ENCODE assay signal across 31 cellular contexts in the genomic region with DNA sequence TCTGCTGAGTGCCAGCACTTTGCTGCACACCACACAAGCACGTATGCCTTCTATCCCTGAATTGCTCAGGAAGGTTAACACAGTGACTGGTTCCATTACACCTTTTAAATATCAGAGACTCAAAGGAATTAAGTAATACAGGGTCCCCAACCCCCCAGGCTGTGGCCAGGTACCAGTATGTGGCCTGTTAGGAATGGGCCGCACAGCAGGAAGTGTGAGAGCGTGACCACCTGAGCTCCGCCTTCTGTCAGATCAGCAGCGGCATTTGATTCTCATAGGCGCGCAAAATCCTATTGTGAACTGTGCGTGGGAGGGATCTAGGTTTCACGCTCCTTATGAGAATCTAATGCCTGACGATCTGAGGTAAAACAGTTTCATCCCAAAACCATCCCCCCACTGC.
"Had no signal": no experiment of that assay in that cellular context is flagged by ENCODE, and none has a peak within 500 bp of the region (broad histone marks: within the 10 kb centered on the region; RNA-seq: fewer than 3 reads in every experiment).

No MANE protein-coding gene starts in this region.

- H3K27me3 ChIP-seq: body of pancreas, breast epithelium, MG63, SJSA1 had no signal

- H3K36me3 Mint-ChIP-seq: activated naive CD4-positive, alpha-beta T cell treated with anti-CD3 and anti-CD28 coated beads, Interleukin-2, amount 50 U/mL, for 24 hours had no signal

- DNase-seq: activated CD4-positive, alpha-beta T cell treated with anti-CD3 and anti-CD28 coated beads for 36 hours; activated CD4-positive, alpha-beta T cell treated with anti-CD3 and anti-CD28 coated beads, Interleukin-2, amount 10 ng/mL, durations not matched to agents 7 days and 5 days; activated CD4-positive, alpha-beta T cell treated with anti-CD3 and anti-CD28 coated beads, Interleukin-2, amount 50 U/mL, for 48 hours; activated CD8-positive, alpha-beta T cell treated with anti-CD3 and anti-CD28 coated beads, Interleukin-2, amount 10 ng/mL, durations not matched to agents 7 days and 5 days; activated gamma-delta T cell; activated naive CD4-positive, alpha-beta T cell treated with Interleukin-2 at 50 U/mL for 16 hours; activated naive CD8-positive, alpha-beta T cell treated with anti-CD3 and anti-CD28 coated beads, Interleukin-2, amount 10 ng/mL, durations not matched to agents 7 days and 5 days; activated T-cell treated with anti-CD3 and anti-CD28 coated beads, Interleukin-2, amount 50 U/mL, for 24 hours; amygdala; body of pancreas; caudate nucleus; cerebellar nuclear complex; Kasumi-1; MG63; NCI-H1048; NCI-H1105 treated with DMSO at 0.1 percent for 48 hours; NCI-H1436; NCI-H1694; NCI-H1930; NCI-H2081 treated with DMSO at 0.1 percent for 48 hours; NCI-H345; NCI-H524 treated with DMSO at 0.1 percent for 48 hours; SHP77; SK-N-SH had no signal

- H3K9me3 Mint-ChIP-seq: activated T-cell treated with anti-CD3 and anti-CD28 coated beads, Interleukin-2, amount 50 U/mL, for 24 hours; activated T-helper 2 cell treated with anti-CD3 and anti-CD28 coated beads, Interferon-gamma antibody, Interleukin-2, Interleukin-4, amounts not matched to agents 10 μg/mL and 5 μg/mL and 100 μg/mL, durations not matched to agents 14 hours and 24 hours and 36 hours; T-helper 1 cell treated with Interleukin-12 subunit alpha and Interleukin-12 subunit beta and Interleukin-4 antibody, amounts not matched to agents 30 μg/mL and 1 μg/mL, for 36 hours; T-helper 2 cell treated with Interferon-gamma antibody and Interleukin-4, amounts not matched to agents 5 μg/mL and 100 μg/mL, for 36 hours had no signal

- ATAC-seq: activated CD4-positive, alpha-beta T cell treated with anti-CD3 and anti-CD28 coated beads for 36 hours; activated CD8-positive, alpha-beta T cell treated with anti-CD3 and anti-CD28 coated beads, Interleukin-2, amount 10 ng/mL, durations not matched to agents 7 days and 5 days; body of pancreas; Panc1 had no signal

- H3K4me2 ChIP-seq: SK-N-SH had no signal

- H3K9ac ChIP-seq: SK-N-SH had no signal

- H3K36me3 ChIP-seq: breast epithelium, MG63, SJSA1 had no signal

- H3K9me3 ChIP-seq: body of pancreas, breast epithelium, MG63, SJSA1, SK-N-SH had no signal

- H3K27ac ChIP-seq: body of pancreas, SJSA1 had no signal

- H3K27me3 Mint-ChIP-seq: activated CD4-positive, alpha-beta T cell treated with anti-CD3 and anti-CD28 coated beads for 36 hours; activated CD4-positive, alpha-beta T cell treated with anti-CD3 and anti-CD28 coated beads, Interleukin-2, amount 10 ng/mL, durations not matched to agents 7 days and 5 days; activated naive CD4-positive, alpha-beta T cell treated with anti-CD3 and anti-CD28 coated beads, Interleukin-2, amount 50 U/mL, for 24 hours; activated naive CD8-positive, alpha-beta T cell treated with anti-CD3 and anti-CD28 coated beads, Interleukin-2, amount 10 ng/mL, durations not matched to agents 7 days and 5 days; activated T-cell treated with anti-CD3 and anti-CD28 coated beads, Interleukin-2, amount 50 U/mL, for 24 hours had no signal

- H3K4me1 ChIP-seq: breast epithelium had no signal

- H3K4me3 ChIP-seq: body of pancreas, breast epithelium, MG63, SJSA1 had no signal

- H3K27ac Mint-ChIP-seq: activated CD4-positive, alpha-beta T cell treated with anti-CD3 and anti-CD28 coated beads for 36 hours; activated naive CD4-positive, alpha-beta T cell treated with anti-CD3 and anti-CD28 coated beads, Interleukin-2, amount 50 U/mL, for 24 hours; activated T-cell treated with anti-CD3 and anti-CD28 coated beads, Interleukin-2, amount 50 U/mL, for 24 hours; activated T-helper 2 cell treated with anti-CD3 and anti-CD28 coated beads, Interferon-gamma antibody, Interleukin-2, Interleukin-4, amounts not matched to agents 10 μg/mL and 5 μg/mL and 100 μg/mL, durations not matched to agents 14 hours and 24 hours and 36 hours; T-helper 1 cell treated with Interleukin-12 subunit alpha and Interleukin-12 subunit beta and Interleukin-4 antibody, amounts not matched to agents 30 μg/mL and 1 μg/mL, for 36 hours; T-helper 2 cell treated with Interferon-gamma antibody and Interleukin-4, amounts not matched to agents 5 μg/mL and 100 μg/mL, for 36 hours had no signal

- H3K4me3 Mint-ChIP-seq: activated CD4-positive, alpha-beta T cell treated with anti-CD3 and anti-CD28 coated beads for 36 hours; activated CD4-positive, alpha-beta T cell treated with anti-CD3 and anti-CD28 coated beads, Interleukin-2, amount 10 ng/mL, durations not matched to agents 7 days and 5 days; activated CD8-positive, alpha-beta T cell treated with anti-CD3 and anti-CD28 coated beads, Interleukin-2, amount 10 ng/mL, durations not matched to agents 7 days and 5 days; activated naive CD4-positive, alpha-beta T cell treated with anti-CD3 and anti-CD28 coated beads, Interleukin-2, amount 50 U/mL, for 24 hours; activated naive CD8-positive, alpha-beta T cell treated with anti-CD3 and anti-CD28 coated beads, Interleukin-2, amount 10 ng/mL, durations not matched to agents 7 days and 5 days; activated T-cell treated with anti-CD3 and anti-CD28 coated beads, Interleukin-2, amount 50 U/mL, for 24 hours; T-helper 1 cell treated with Interleukin-12 subunit alpha and Interleukin-12 subunit beta and Interleukin-4 antibody, amounts not matched to agents 30 μg/mL and 1 μg/mL, for 36 hours; T-helper 2 cell treated with Interferon-gamma antibody and Interleukin-4, amounts not matched to agents 5 μg/mL and 100 μg/mL, for 36 hours had no signal
